In the genomic region with DNA sequence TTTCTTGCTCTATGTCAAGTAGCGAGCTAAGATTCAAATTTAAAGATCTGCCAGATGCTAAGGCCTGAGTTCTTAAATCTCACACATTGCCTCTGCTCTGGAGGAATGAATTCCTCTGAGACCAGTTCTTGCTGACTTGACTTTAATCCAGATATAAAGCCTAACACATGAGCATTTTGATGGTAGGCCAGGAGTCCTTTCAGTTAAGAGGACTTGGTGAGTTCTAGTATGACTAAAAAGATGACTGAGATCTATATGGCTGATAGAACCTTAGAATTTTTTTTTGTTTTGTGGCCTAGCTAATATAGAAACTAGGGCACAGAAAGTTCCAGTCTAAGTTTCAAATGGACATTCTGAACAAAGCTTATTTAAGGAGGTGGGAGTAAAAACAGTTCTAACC, we compare ENCODE assay signal across 12 cellular contexts. TPM values are rescaled to one million over a fixed set of nuclear protein-coding genes. Genes with fewer than 3 reads are reported as not detected.
DNase-seq lines count a peak whose midpoint lies in the region; ATAC-seq, FAIRE-seq and TF ChIP-seq lines count a peak whose summit lies in the region.
"Had no signal": no experiment of that assay in that cellular context is flagged by ENCODE, and none has a peak within 500 bp of the region (broad histone marks: within the 10 kb centered on the region; RNA-seq: fewer than 3 reads in every experiment).

No MANE protein-coding gene starts in this region.

- no peak for TF ChIP-seq POLR2A in ovary (IDR thresholded peaks at IDR 0.05)
- TF ChIP-seq POLR2A in H54 (IDR thresholded peaks at IDR 0.05; ENCODE audit: low read depth, low read length) = no peak

- DNase-seq in activated naive CD4-positive, alpha-beta T cell treated with anti-CD3 and anti-CD28 coated beads, Interleukin-2, amount 50 U/mL, for 72 hours (ENCODE audit: low spot score in 2 of 2) = no peak
- DNase-seq in activated naive CD4-positive, alpha-beta T cell treated with anti-CD3 and anti-CD28 coated beads for 36 hours = no peak
- DNase-seq in SK-N-MC (ENCODE audit: low read depth, low spot score) (no peak), fibroblast of the conjunctiva (ENCODE audit: low read depth) (peak; percentile 78), ovary (no peak), H54 (ENCODE audit: insufficient read length, low spot score) (no peak), middle frontal gyrus (ENCODE audit: extremely low spot score, low spot score) (no peak)
- DNase-seq: activated CD4-positive, alpha-beta T cell treated with anti-CD3 and anti-CD28 coated beads for 1 hour; effector memory CD4-positive, alpha-beta T cell; NCI-H1694 treated with DMSO at 0.1 percent for 48 hours had no signal

- no peak overlapping the region for H3K9ac ChIP-seq in SK-N-MC (ENCODE audit: insufficient read length)

- H3K36me3 ChIP-seq in SK-N-MC (ENCODE audit: insufficient read depth, low read length) (peaks cover 5% of the 10 kb centered on the region; the same call in 1 of the 2 replicates), ovary (no peaks in the 10 kb centered on the region)

- no peak overlapping the region for H3K4me3 Mint-ChIP-seq in activated naive CD4-positive, alpha-beta T cell treated with anti-CD3 and anti-CD28 coated beads for 36 hours
- H3K4me3 Mint-ChIP-seq: activated naive CD4-positive, alpha-beta T cell treated with anti-CD3 and anti-CD28 coated beads, Interleukin-2, amount 50 U/mL, for 24 hours had no signal

- no peak overlapping the region for H3K4me3 ChIP-seq in SK-N-MC
- H3K4me3 ChIP-seq in ovary = no peak overlapping the region

- H3K36me3 Mint-ChIP-seq in activated naive CD4-positive, alpha-beta T cell treated with anti-CD3 and anti-CD28 coated beads, Interleukin-2, amount 50 U/mL, for 72 hours = peaks cover 0 to 9% of the 10 kb centered on the region in 2 donors
- no peaks in the 10 kb centered on the region for H3K36me3 Mint-ChIP-seq in activated naive CD4-positive, alpha-beta T cell treated with anti-CD3 and anti-CD28 coated beads for 36 hours (ENCODE audit: low read depth)

- CTCF ChIA-PET in activated naive CD4-positive, alpha-beta T cell treated with anti-CD3 and anti-CD28 coated beads for 36 hours (lab: Charles Lee) = interaction anchor here (0.8 to 3.9 kb wide), 4 partner anchors 10 to 73 kb away, joined by 3 to 19 read pairs (median 4); partner anchors contain the start of gene SNX30

- H3K27ac Mint-ChIP-seq in activated naive CD4-positive, alpha-beta T cell treated with anti-CD3 and anti-CD28 coated beads, Interleukin-2, amount 50 U/mL, for 72 hours = peak overlapping the region; percentile 19 to 29
- H3K27ac Mint-ChIP-seq in activated naive CD4-positive, alpha-beta T cell treated with anti-CD3 and anti-CD28 coated beads for 36 hours = no peak overlapping the region
- H3K27ac Mint-ChIP-seq: activated naive CD4-positive, alpha-beta T cell treated with anti-CD3 and anti-CD28 coated beads, Interleukin-2, amount 50 U/mL, for 24 hours had no signal

- H3K9me3 ChIP-seq in SK-N-MC (ENCODE audit: low read depth, low read length) (no peaks in the 10 kb centered on the region), ovary (no peaks in the 10 kb centered on the region)

- peak overlapping the region; percentile 78 for H3K27ac ChIP-seq in SK-N-MC
- H3K27ac ChIP-seq in ovary = peak overlapping the region in 1 of 2 donors; percentile 50

- H3K27me3 Mint-ChIP-seq in activated naive CD4-positive, alpha-beta T cell treated with anti-CD3 and anti-CD28 coated beads for 36 hours (ENCODE audit: low read depth) = no peaks in the 10 kb centered on the region
- H3K27me3 Mint-ChIP-seq: activated naive CD4-positive, alpha-beta T cell treated with anti-CD3 and anti-CD28 coated beads, Interleukin-2, amount 50 U/mL, for 24 hours had no signal

- no peak for FAIRE-seq in H54 (lab: Jason Lieb, UNC)

- no peaks in the 10 kb centered on the region for H3K27me3 ChIP-seq in ovary

- peaks cover 15% of the 10 kb centered on the region for H3K4me1 Mint-ChIP-seq in activated naive CD4-positive, alpha-beta T cell treated with anti-CD3 and anti-CD28 coated beads for 36 hours (ENCODE audit: low read depth)

- no peak for ATAC-seq in activated naive CD4-positive, alpha-beta T cell treated with anti-CD3 and anti-CD28 coated beads, Interleukin-2, amount 50 U/mL, for 72 hours
- no peak for ATAC-seq in HG02588 (IDR thresholded peaks at IDR 0.05; ENCODE audit: unreplicated experiment)

- TF ChIP-seq CTCF in ovary (IDR thresholded peaks at IDR 0.05) = no peak

- no peaks in the 10 kb centered on the region for H3K4me1 ChIP-seq in ovary (ENCODE audit: insufficient read depth)

- TF ChIP-seq EP300 in ovary (IDR thresholded peaks at IDR 0.05) = no peak

- intact Hi-C loops in activated naive CD4-positive, alpha-beta T cell treated with anti-CD3 and anti-CD28 coated beads for 36 hours (cut with micrococcal nuclease) = loop anchor here (5.0 to 10.0 kb wide), 2 partner anchors 362 to 624 kb away; no protein-coding TSS in a partner anchor
- intact Hi-C loops in ovary (cut with DNase I) = loop anchor here in 1 of 4 donors (10.0 kb wide), 1 partner anchor 624 kb away; no protein-coding TSS in a partner anchor

- WGBS in ovary, 3 donors = 33 to 55% (median 36%) methylated on average over 1 of the region's 1 CpG

- H3K9me3 Mint-ChIP-seq in activated naive CD4-positive, alpha-beta T cell treated with anti-CD3 and anti-CD28 coated beads, Interleukin-2, amount 50 U/mL, for 72 hours = no peaks in the 10 kb centered on the region
- no peaks in the 10 kb centered on the region for H3K9me3 Mint-ChIP-seq in activated naive CD4-positive, alpha-beta T cell treated with anti-CD3 and anti-CD28 coated beads for 36 hours
- H3K9me3 Mint-ChIP-seq: activated naive CD4-positive, alpha-beta T cell treated with anti-CD3 and anti-CD28 coated beads, Interleukin-2, amount 50 U/mL, for 24 hours had no signal

RNA-seq across cellular contexts. Expression of gene INIP, which starts 1.4 kb away (rescaled TPM):
- 10 to 100 TPM; 34.1 to 38.4 TPM for total RNA-seq in activated naive CD4-positive, alpha-beta T cell treated with anti-CD3 and anti-CD28 coated beads, Interleukin-2, amount 50 U/mL, for 72 hours
- 10 to 100 TPM; 31.1 to 33.4 TPM for total RNA-seq in activated naive CD4-positive, alpha-beta T cell treated with anti-CD3 and anti-CD28 coated beads for 36 hours
- total RNA-seq in ovary = 10 to 100 TPM in 6 of 7 donors, 1 to 10 TPM in 1; 7.4 to 26.3 (median 21.5) TPM
- polyA plus RNA-seq in ovary = 10 to 100 TPM in 1 of 2 donors, 1 to 10 TPM in 1; 7.4 to 19.4 TPM

RNA-seq across cellular contexts. Expression of gene SNX30, which starts 31.3 kb away (rescaled TPM):
- 1 to 10 TPM; 5.6 to 7.9 TPM for total RNA-seq in activated naive CD4-positive, alpha-beta T cell treated with anti-CD3 and anti-CD28 coated beads, Interleukin-2, amount 50 U/mL, for 72 hours
- total RNA-seq in activated naive CD4-positive, alpha-beta T cell treated with anti-CD3 and anti-CD28 coated beads for 36 hours = 1 to 10 TPM; 4.1 to 4.6 TPM
- 10 to 100 TPM in 2 of 7 donors, 1 to 10 TPM in 5; 7.4 to 11.8 (median 8.8) TPM for total RNA-seq in ovary
- polyA plus RNA-seq in ovary = 1 to 10 TPM; 4.3 to 9.5 TPM
